ENCODE assay signal across 29 cellular contexts in the genomic region with DNA sequence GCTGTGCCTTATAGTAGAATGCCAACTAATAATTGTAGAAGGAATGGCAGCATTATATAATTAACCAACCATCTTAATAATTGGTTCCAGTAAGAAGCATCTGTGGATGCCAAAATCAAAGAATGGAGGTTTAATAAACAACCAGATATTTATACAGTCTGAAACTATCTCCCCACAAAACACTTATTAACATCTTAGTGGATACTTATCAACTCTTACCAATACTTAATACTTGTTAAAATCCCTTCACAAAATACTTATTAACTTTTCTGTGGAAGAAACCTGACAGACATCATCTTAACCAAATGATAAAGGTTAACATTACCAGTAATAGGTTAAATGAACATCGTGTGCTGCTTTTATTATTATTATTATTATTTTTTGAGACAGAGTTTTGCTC. TPM values are rescaled to one million over a fixed set of nuclear protein-coding genes. Genes with fewer than 3 reads are reported as not detected.
A peak's percentile ranks its signal among the peaks of the same experiment; 100 is the strongest.
DNase-seq lines count a peak whose midpoint lies in the region; ATAC-seq, FAIRE-seq and TF ChIP-seq lines count a peak whose summit lies in the region.
"Had no signal": no experiment of that assay in that cellular context is flagged by ENCODE, and none has a peak within 500 bp of the region (broad histone marks: within the 10 kb centered on the region; RNA-seq: fewer than 3 reads in every experiment).

No MANE protein-coding gene starts in this region.

- H3K9me3 ChIP-seq in right cardiac atrium (ENCODE audit: control insufficient read depth, low read length): no peaks in the 10 kb centered on the region
- no peaks in the 10 kb centered on the region for H3K9me3 ChIP-seq in esophagus squamous epithelium
- H3K9me3 ChIP-seq: BE2C, BLaER1 had no signal

- H3K4me3 ChIP-seq in right cardiac atrium (ENCODE audit: low read length) (no peak overlapping the region), esophagus squamous epithelium (no peak overlapping the region)
- H3K4me3 ChIP-seq: BLaER1, GM12878 had no signal

- ATAC-seq in HG02981 (IDR thresholded peaks at IDR 0.05; ENCODE audit: unreplicated experiment) (peak; percentile 53), HG03571 (IDR thresholded peaks at IDR 0.05; ENCODE audit: unreplicated experiment) (peak; percentile 57), GM21717 (IDR thresholded peaks at IDR 0.05; ENCODE audit: unreplicated experiment) (no peak), right cardiac atrium (no peak)
- ATAC-seq: GM12878 had no signal

- no peak overlapping the region for H3K27ac ChIP-seq in right cardiac atrium (ENCODE audit: low read length)
- H3K27ac ChIP-seq in esophagus squamous epithelium: no peak overlapping the region
- H3K27ac ChIP-seq: BLaER1 had no signal

- intact Hi-C loops in right cardiac atrium (cut with DNase I) (no loop called here), esophagus squamous epithelium (cut with DNase I) (no loop called here)

- H3K27me3 ChIP-seq in right cardiac atrium (ENCODE audit: control insufficient read depth, insufficient read depth) (no peaks in the 10 kb centered on the region), esophagus squamous epithelium (no peaks in the 10 kb centered on the region)
- H3K27me3 ChIP-seq: BE2C, BLaER1 had no signal

- TF ChIP-seq CTCF in esophagus squamous epithelium (IDR thresholded peaks at IDR 0.05): no peak

- no peak for FAIRE-seq in H54 (lab: Jason Lieb, UNC)
- FAIRE-seq: A204.1, GM12878, GM12892, GM18507, GM19239 had no signal

- no peaks in the 10 kb centered on the region for H3K4me1 ChIP-seq in right cardiac atrium (ENCODE audit: control insufficient read depth, insufficient read depth, low read length)
- no peaks in the 10 kb centered on the region for H3K4me1 ChIP-seq in esophagus squamous epithelium
- H3K4me1 ChIP-seq: BE2C had no signal

- TF ChIP-seq POLR2A in H54 (IDR thresholded peaks at IDR 0.05; ENCODE audit: low read depth, low read length) (no peak), esophagus squamous epithelium (IDR thresholded peaks at IDR 0.05) (no peak)

- WGBS in right cardiac atrium: 37% methylated on average over 1 of the region's 1 CpG
- WGBS in esophagus squamous epithelium, 2 donors: 38 to 86% methylated on average over 1 of the region's 1 CpG

- H3K36me3 ChIP-seq in esophagus squamous epithelium: no peaks in the 10 kb centered on the region
- H3K36me3 ChIP-seq: BE2C, BLaER1 had no signal

- DNase-seq in kidney tubule cell (ENCODE audit: low spot score) (peak; percentile 44), right cardiac atrium (no peak), H54 (ENCODE audit: insufficient read length, low spot score) (no peak), esophagus squamous epithelium (lab: John Stamatoyannopoulos, UW) (no peak)
- DNase-seq: 8988T; ACHN; BE2C; C1 segment of cervical spinal cord; CD4-positive, alpha-beta memory T cell; CD4-positive, CD25-positive, alpha-beta regulatory T cell; CD8-positive, alpha-beta memory T cell; COR-L47; DMS 273 treated with DMSO at 0.1 percent for 48 hours; DMS153; DMS53; DMS79; DND-41; EL; GDM1 had no signal

RNA-seq across cellular contexts. Expression of a gene that starts 29.1 kb away (rescaled TPM):
- total RNA-seq in right cardiac atrium: 10 to 100 TPM in 2 of 4 donors, 1 to 10 TPM in 2; 7.5 to 18.7 (median 10.0) TPM
- polyA plus RNA-seq in right cardiac atrium: 4.3 TPM
- total RNA-seq in esophagus squamous epithelium: 10 to 100 TPM in 3 of 4 donors, 1 to 10 TPM in 1; 6.7 to 17.0 (median 12.9) TPM

RNA-seq across cellular contexts. Expression of a gene that starts 34.0 kb away (rescaled TPM):
- total RNA-seq in right cardiac atrium (1 to 10 TPM; 1.9 to 6.7 (median 2.6) TPM), esophagus squamous epithelium (1 to 10 TPM in 2 of 4 donors, not detected in 2; 1.1 to 1.3 TPM)
- 4.5 TPM for polyA plus RNA-seq in right cardiac atrium
- total RNA-seq: Daoy had no signal

RNA-seq across cellular contexts. Expression of a gene that starts 34.3 kb away (rescaled TPM):
- total RNA-seq in right cardiac atrium: 10 to 100 TPM in 1 of 4 donors, 1 to 10 TPM in 3; 7.4 to 10.0 (median 8.9) TPM
- polyA plus RNA-seq in right cardiac atrium: 9.5 TPM
- 10 to 100 TPM; 12.5 to 21.4 (median 13.1) TPM for total RNA-seq in esophagus squamous epithelium

RNA-seq across cellular contexts. Expression of a gene that starts 34.3 kb away (rescaled TPM):
- total RNA-seq in right cardiac atrium (1 to 10 TPM; 4.6 to 6.1 (median 5.4) TPM), esophagus squamous epithelium (1 to 10 TPM; 7.3 to 9.2 (median 8.2) TPM)
- 2.5 TPM for polyA plus RNA-seq in right cardiac atrium

Comparison
In these comparisons a context has a peak if more than half of its experiments do, and no peak if none do; other contexts are left out.
1. ATAC-seq: peak in HG02981 (single experiment) and HG03571 (single experiment); none in GM21717 (single experiment) and right cardiac atrium (0 of 2).